Comparison of ENCODE assay signal across 8 cellular contexts in genomic region chr7:99473315-99473596, GRCh38. TPM values are rescaled to one million over a fixed set of nuclear protein-coding genes. Genes with fewer than 3 reads are reported as not detected.
A peak's percentile ranks its signal among the peaks of the same experiment; 100 is the strongest.
DNase-seq lines count a peak whose midpoint lies in the region; ATAC-seq, FAIRE-seq and TF ChIP-seq lines count a peak whose summit lies in the region.

No MANE protein-coding gene starts in this region.

- H3K9me3 Mint-ChIP-seq in stimulated activated naive B cell treated with anti-CD40 and anti-IgM and Interleukin-4, amounts not matched to agents 10 μg/mL and 1 μg/mL and 100 μg/mL, for 72 hours: no peaks in the 10 kb centered on the region

- no peak for TF ChIP-seq CTCF in K562 (IDR thresholded peaks at IDR 0.05 in 2 of 3, conservative IDR thresholded peaks at IDR 0.05 in 1 of 3; ENCODE audit: insufficient read depth in 2 of 3, low read depth in 1 of 3, low read length in 3 of 3)
- no peak for TF ChIP-seq CTCF in keratinocyte (optimal IDR thresholded peaks at IDR 0.05 in 1 of 3, IDR thresholded peaks at IDR 0.05 in 1 of 3, conservative IDR thresholded peaks at IDR 0.05 in 1 of 3; ENCODE audit: extremely low read depth in 1 of 3, insufficient read depth in 2 of 3, low read length in 3 of 3)

- no peaks in the 10 kb centered on the region for H3K27me3 Mint-ChIP-seq in stimulated activated naive B cell treated with anti-CD40 and anti-IgM and Interleukin-4, amounts not matched to agents 10 μg/mL and 1 μg/mL and 100 μg/mL, for 72 hours

- H3K36me3 ChIP-seq in K562 (ENCODE audit: control insufficient read depth, insufficient read depth, low read length) (peaks cover 34% of the 10 kb centered on the region), keratinocyte (ENCODE audit: control insufficient read depth in 2 of 2, extremely low read depth in 1 of 2, insufficient read depth in 2 of 2, low read length in 2 of 2) (peaks cover 0 to 1% of the 10 kb centered on the region in 2 experiments)

- ATAC-seq in GM21515 (IDR thresholded peaks at IDR 0.05; ENCODE audit: unreplicated experiment) (peak; percentile 22), K562 (peak; percentile 47)
- peak; percentile 32 to 35 for ATAC-seq in stimulated activated naive B cell treated with anti-CD40 and anti-IgM and Interleukin-4, amounts not matched to agents 10 μg/mL and 1 μg/mL and 100 μg/mL, for 72 hours (replicated peaks)

- no peaks in the 10 kb centered on the region for H3K9me3 ChIP-seq in K562 (replicated peaks; ENCODE audit: control insufficient read depth, insufficient read depth, low read depth, low read length)
- H3K9me3 ChIP-seq in keratinocyte (ENCODE audit: control insufficient read depth, low read depth, low read length): no peaks in the 10 kb centered on the region

- peaks cover 59% of the 10 kb centered on the region for H3K79me2 ChIP-seq in K562 (ENCODE audit: control insufficient read depth, insufficient read depth, low read length)
- H3K79me2 ChIP-seq in keratinocyte (ENCODE audit: control insufficient read depth, insufficient read depth, low read length): peaks cover 46% of the 10 kb centered on the region

- CTCF ChIA-PET in K562 (lab: Yijun Ruan, JAX; ENCODE audit: low intra/inter-chr PET ratio): no interaction called here

- H3K4me3 ChIP-seq in K562 (peak overlapping the region; percentile 92), keratinocyte (ENCODE audit: control insufficient read depth in 2 of 3, extremely low read depth in 1 of 3, insufficient read depth in 2 of 3, low read depth in 1 of 3, low read length in 3 of 3) (peak overlapping the region; percentile 91 to 100 (median 92))

- H3K27ac Mint-ChIP-seq in stimulated activated naive B cell treated with anti-CD40 and anti-IgM and Interleukin-4, amounts not matched to agents 10 μg/mL and 1 μg/mL and 100 μg/mL, for 72 hours: peak overlapping the region; percentile 98

- H2AFZ ChIP-seq in K562 (ENCODE audit: low read depth, low read length): peak overlapping the region; percentile 80
- H2AFZ ChIP-seq in keratinocyte (ENCODE audit: control insufficient read depth, low read length): peak overlapping the region; percentile 86

- H3K27ac ChIP-seq in K562 (ENCODE audit: extremely low read depth, low read depth, low read length) (peak overlapping the region; percentile 92), keratinocyte (ENCODE audit: control insufficient read depth, insufficient read depth, low read length) (peak overlapping the region; percentile 84)

- no peak for TF ChIP-seq POLR2A in K562 (conservative IDR thresholded peaks at IDR 0.05)

- DNase-seq in D341Med (ENCODE audit: low spot score) (peak; percentile 67), NCI-H748 treated with DMSO at 0.1 percent for 48 hours (lab: John Stamatoyannopoulos, UW) (peak; percentile 10), K562 (ENCODE audit: extremely low read depth in 1 of 4, low spot score in 3 of 4) (peak in 3 of 4 experiments; percentile 20 to 87 (median 79)), keratinocyte (ENCODE audit: low read depth, low spot score) (no peak), activated gamma-delta T cell (lab: John Stamatoyannopoulos, UW) (no peak), middle frontal gyrus (ENCODE audit: extremely low spot score, low spot score) (no peak)
- peak; percentile 9 for DNase-seq in stimulated activated naive B cell treated with anti-CD40 and anti-IgM and Interleukin-4, amounts not matched to agents 10 μg/mL and 1 μg/mL and 100 μg/mL, for 72 hours

- no peak for TF ChIP-seq EP300 in K562 (IDR thresholded peaks at IDR 0.05; ENCODE audit: low read length)

- H3K4me3 Mint-ChIP-seq in stimulated activated naive B cell treated with anti-CD40 and anti-IgM and Interleukin-4, amounts not matched to agents 10 μg/mL and 1 μg/mL and 100 μg/mL, for 72 hours: peak overlapping the region; percentile 96 to 99

- H3K4me2 ChIP-seq in K562 (ENCODE audit: insufficient read depth, low read length) (peak overlapping the region; percentile 95), keratinocyte (ENCODE audit: control insufficient read depth, extremely low read depth, insufficient read depth, low read depth, low read length) (peak overlapping the region; percentile 94)

- 2% methylated on average over 7 of the region's 7 CpGs for WGBS in K562 (ENCODE audit: insufficient coverage, low coverage, missing lambda C conversion rate)

- H4K20me1 ChIP-seq in K562 (replicated peaks; ENCODE audit: control insufficient read depth, insufficient read depth, low read length) (no peaks in the 10 kb centered on the region; the same call in 1 of the 2 replicates), keratinocyte (ENCODE audit: control insufficient read depth, extremely low read depth, insufficient read depth, low read length) (no peaks in the 10 kb centered on the region)

- H3K36me3 Mint-ChIP-seq in stimulated activated naive B cell treated with anti-CD40 and anti-IgM and Interleukin-4, amounts not matched to agents 10 μg/mL and 1 μg/mL and 100 μg/mL, for 72 hours: peaks cover 11 to 29% of the 10 kb centered on the region in 2 donors

- TSS peak; percentile 79 for BruUV-seq in K562 (replicated peaks; lab: Mats Ljungman, UMichigan)

- in situ Hi-C loops in K562 (cut with MboI): no loop called here

- POLR2A ChIA-PET in K562 (lab: Yijun Ruan, JAX): interaction anchor here (0.7 to 1.7 kb wide), 10 partner anchors 9 to 85 kb away, joined by 3 to 8 read pairs (median 3); partner anchors contain the start of genes ZKSCAN5, ZNF394 and ZNF655

- intact Hi-C loops in K562 (cut with micrococcal nuclease): loop anchor here (10.0 kb wide), 1 partner anchor 82 kb away; the partner anchor contains the start of genes FAM200A and ZNF655

- dilution Hi-C loops in keratinocyte (cut with MboI; ENCODE audit: extremely low pct_ligation_motif_present, low sequenced_read_pairs): no loop called here

- TF ChIP-seq RAD21 in K562 (CRISPR knock-in tag; conservative IDR thresholded peaks at IDR 0.05 in 1 of 2, IDR thresholded peaks at IDR 0.05 in 1 of 2): no peak

- H3K9me1 ChIP-seq in K562 (ENCODE audit: control insufficient read depth, insufficient read depth, low read length) (no peaks in the 10 kb centered on the region), keratinocyte (ENCODE audit: control insufficient read depth, extremely low read depth, insufficient read depth, low read length) (no peaks in the 10 kb centered on the region)

- H3K4me1 ChIP-seq in K562 (replicated peaks in 1 of 2; ENCODE audit: control insufficient read depth in 2 of 2, insufficient read depth in 2 of 2, low read length in 2 of 2): peaks cover 7 to 18% of the 10 kb centered on the region in 2 experiments; a peak in 4 of 5 replicates
- H3K4me1 ChIP-seq in keratinocyte (ENCODE audit: control insufficient read depth, extremely low read depth, insufficient read depth, low read length): peaks cover 6% of the 10 kb centered on the region

- H3K9ac ChIP-seq in K562 (ENCODE audit: insufficient read depth in 1 of 2, low read depth in 2 of 2, low read length in 2 of 2) (peak overlapping the region; percentile 85 to 97), keratinocyte (ENCODE audit: control insufficient read depth, extremely low read depth, insufficient read depth, low read length) (peak overlapping the region; percentile 91)

- peak; percentile 96 for FAIRE-seq in K562 (lab: Jason Lieb, UNC)
- peak; percentile 77 for FAIRE-seq in keratinocyte (lab: Jason Lieb, UNC)

- H3K27me3 ChIP-seq in K562 (ENCODE audit: control insufficient read depth in 2 of 2, insufficient read depth in 2 of 2, low read length in 2 of 2): no peaks in the 10 kb centered on the region
- no peaks in the 10 kb centered on the region for H3K27me3 ChIP-seq in keratinocyte (ENCODE audit: control insufficient read depth, extremely low read depth, insufficient read depth, low read length)

- peaks cover 20 to 22% of the 10 kb centered on the region in 2 donors for H3K4me1 Mint-ChIP-seq in stimulated activated naive B cell treated with anti-CD40 and anti-IgM and Interleukin-4, amounts not matched to agents 10 μg/mL and 1 μg/mL and 100 μg/mL, for 72 hours

RNA-seq across cellular contexts. Expression of gene ZNF789, which starts 0.6 kb away (rescaled TPM):
- total RNA-seq in K562 (2011; cell fraction: chromatin; rRNA removed; ENCODE audit: low replicate concordance): 137 and 181 TPM in 2 replicates
- 98.2 and 99.9 TPM in 2 replicates for total RNA-seq in K562 (2011; cell fraction: nucleolus; rRNA removed)
- total RNA-seq in K562 (2011; cell fraction: nucleoplasm; rRNA removed): 161 and 237 TPM in 2 replicates
- total RNA-seq in K562 (2014; rRNA removed): 16.4 and 19.6 TPM in 2 replicates
- total RNA-seq in K562 (2014; rRNA removed; fragmentation: Illumina TruSeq; extraction: Trizol): 30.7 and 32.3 TPM in 2 replicates
- 23.0 and 24.8 TPM in 2 replicates for total RNA-seq in K562 (2015; rRNA removed; fragmentation: Illumina TruSeq; extraction: Trizol)
- total RNA-seq in K562 (2021): 22.1 and 22.8 TPM in 2 replicates
- 46.2 and 57.0 TPM in 2 replicates for polyA plus RNA-seq in K562 (2011; rRNA removed)
- 15.9 and 26.5 TPM in 2 replicates for polyA plus RNA-seq in K562 (2011; cell fraction: cytosol; rRNA removed)
- polyA plus RNA-seq in K562 (2011; cell fraction: nucleus; rRNA removed): 75.3 and 93.3 TPM in 2 replicates
- polyA plus RNA-seq in K562 (2012): 17.2 and 38.0 TPM in 2 replicates
- polyA plus RNA-seq in K562 (2014; fragmentation: Illumina TruSeq; extraction: Trizol): 28.1 and 29.1 TPM in 2 replicates
- polyA plus RNA-seq in K562 (2014; fragmentation: Nextera tagmentation; extraction: Ambion mirVana): 1 to 10 TPM; 6.1 to 7.4 TPM
- 34.8 and 40.2 TPM in 2 replicates for polyA plus RNA-seq in K562 (2014; rRNA removed)
- 21.5 and 27.8 TPM in 2 replicates for polyA minus RNA-seq in K562 (2011; rRNA and poly(A)+ RNA removed)
- polyA minus RNA-seq in K562 (2011; cell fraction: cytosol; rRNA and poly(A)+ RNA removed): 13.0 and 13.5 TPM in 2 replicates
- 25.7 and 27.0 TPM in 2 replicates for polyA minus RNA-seq in K562 (2011; cell fraction: nucleus; rRNA and poly(A)+ RNA removed)
- 5.4 to 17.5 TPM (median 14.7 TPM) in 3 replicates for polyA plus RNA-seq in keratinocyte
- polyA plus RNA-seq in keratinocyte (2011; ENCODE audit: low read depth): 1.6 TPM
- polyA plus RNA-seq in keratinocyte (2011; cell fraction: cytosol; rRNA removed): 2.9 and 3.9 TPM in 2 replicates
- polyA plus RNA-seq in keratinocyte (2011; cell fraction: nucleus; rRNA removed): 44.2 and 44.6 TPM in 2 replicates
- polyA plus RNA-seq in keratinocyte (2012; ENCODE audit: low replicate concordance): 3.9 and 5.5 TPM in 2 replicates
- 1.4 to 12.4 TPM (median 4.5 TPM) in 3 replicates for polyA minus RNA-seq in keratinocyte
- 2.7 TPM for polyA minus RNA-seq in keratinocyte (2011; cell fraction: cytosol; rRNA and poly(A)+ RNA removed)
- 5.9 and 13.3 TPM in 2 replicates for polyA minus RNA-seq in keratinocyte (2011; cell fraction: nucleus; rRNA and poly(A)+ RNA removed)

RNA-seq across cellular contexts. Expression of gene ATP5MF, which starts 7.3 kb away (rescaled TPM):
- 199 and 200 TPM in 2 replicates for total RNA-seq in K562 (2011; cell fraction: chromatin; rRNA removed; ENCODE audit: low replicate concordance)
- 227 and 265 TPM in 2 replicates for total RNA-seq in K562 (2011; cell fraction: nucleolus; rRNA removed)
- 307 and 337 TPM in 2 replicates for total RNA-seq in K562 (2011; cell fraction: nucleoplasm; rRNA removed)
- total RNA-seq in K562 (2014; rRNA removed) (1,647 and 1,953 TPM in 2 replicates), K562 (2014; rRNA removed; fragmentation: Illumina TruSeq; extraction: Trizol) (2,182 and 2,228 TPM in 2 replicates), K562 (2015; rRNA removed; fragmentation: Illumina TruSeq; extraction: Trizol) (2,335 and 2,592 TPM in 2 replicates), K562 (2021) (949 and 959 TPM in 2 replicates)
- polyA plus RNA-seq in K562 (2011; rRNA removed) (1,154 and 1,475 TPM in 2 replicates), K562 (2014; fragmentation: Illumina TruSeq; extraction: Trizol) (2,809 and 3,010 TPM in 2 replicates), K562 (2014; fragmentation: Nextera tagmentation; extraction: Ambion mirVana) (1,000 to 10,000 TPM; 4,986 to 5,374 TPM), K562 (2014; rRNA removed) (2,215 and 2,237 TPM in 2 replicates), keratinocyte (741 to 2,588 TPM (median 871 TPM) in 3 replicates)
- 4,298 and 5,093 TPM in 2 replicates for polyA plus RNA-seq in K562 (2011; cell fraction: cytosol; rRNA removed)
- 459 and 582 TPM in 2 replicates for polyA plus RNA-seq in K562 (2011; cell fraction: nucleus; rRNA removed)
- 1,640 and 4,263 TPM in 2 replicates for polyA plus RNA-seq in K562 (2012)
- 447 and 659 TPM in 2 replicates for polyA minus RNA-seq in K562 (2011; rRNA and poly(A)+ RNA removed)
- polyA minus RNA-seq in K562 (2011; cell fraction: cytosol; rRNA and poly(A)+ RNA removed): 332 and 417 TPM in 2 replicates
- 50.5 and 91.3 TPM in 2 replicates for polyA minus RNA-seq in K562 (2011; cell fraction: nucleus; rRNA and poly(A)+ RNA removed)
- polyA plus RNA-seq in keratinocyte (2011; ENCODE audit: low read depth): 128 TPM
- 1,552 and 1,989 TPM in 2 replicates for polyA plus RNA-seq in keratinocyte (2011; cell fraction: cytosol; rRNA removed)
- polyA plus RNA-seq in keratinocyte (2011; cell fraction: nucleus; rRNA removed): 744 and 983 TPM in 2 replicates
- 1,153 and 1,318 TPM in 2 replicates for polyA plus RNA-seq in keratinocyte (2012; ENCODE audit: low replicate concordance)
- 70.7 to 409 TPM (median 281 TPM) in 3 replicates for polyA minus RNA-seq in keratinocyte
- polyA minus RNA-seq in keratinocyte (2011; cell fraction: cytosol; rRNA and poly(A)+ RNA removed): 256 TPM
- 59.6 and 99.4 TPM in 2 replicates for polyA minus RNA-seq in keratinocyte (2011; cell fraction: nucleus; rRNA and poly(A)+ RNA removed)

RNA-seq across cellular contexts. Expression of gene ZNF394, which starts 26.8 kb away (rescaled TPM):
- total RNA-seq in K562 (2011; cell fraction: chromatin; rRNA removed; ENCODE audit: low replicate concordance): 106 and 122 TPM in 2 replicates
- total RNA-seq in K562 (2011; cell fraction: nucleolus; rRNA removed): 76.9 and 77.9 TPM in 2 replicates
- total RNA-seq in K562 (2011; cell fraction: nucleoplasm; rRNA removed): 80.1 and 95.3 TPM in 2 replicates
- total RNA-seq in K562 (2014; rRNA removed): 24.2 and 25.6 TPM in 2 replicates
- 31.4 and 32.2 TPM in 2 replicates for total RNA-seq in K562 (2014; rRNA removed; fragmentation: Illumina TruSeq; extraction: Trizol)
- total RNA-seq in K562 (2015; rRNA removed; fragmentation: Illumina TruSeq; extraction: Trizol): 28.1 and 28.9 TPM in 2 replicates
- 25.5 and 27.8 TPM in 2 replicates for total RNA-seq in K562 (2021)
- 11.7 and 17.7 TPM in 2 replicates for polyA plus RNA-seq in K562 (2011; rRNA removed)
- 12.6 and 14.8 TPM in 2 replicates for polyA plus RNA-seq in K562 (2011; cell fraction: cytosol; rRNA removed)
- 14.0 and 14.8 TPM in 2 replicates for polyA plus RNA-seq in K562 (2011; cell fraction: nucleus; rRNA removed)
- polyA plus RNA-seq in K562 (2012): 19.1 and 20.0 TPM in 2 replicates
- polyA plus RNA-seq in K562 (2014; fragmentation: Illumina TruSeq; extraction: Trizol): 23.7 and 25.5 TPM in 2 replicates
- 1 to 10 TPM; 2.9 to 4.0 TPM for polyA plus RNA-seq in K562 (2014; fragmentation: Nextera tagmentation; extraction: Ambion mirVana)
- 20.2 and 23.5 TPM in 2 replicates for polyA plus RNA-seq in K562 (2014; rRNA removed)
- polyA minus RNA-seq in K562 (2011; rRNA and poly(A)+ RNA removed): 29.6 and 33.5 TPM in 2 replicates
- polyA minus RNA-seq in K562 (2011; cell fraction: cytosol; rRNA and poly(A)+ RNA removed): 12.2 and 22.6 TPM in 2 replicates
- polyA minus RNA-seq in K562 (2011; cell fraction: nucleus; rRNA and poly(A)+ RNA removed): 14.9 and 16.7 TPM in 2 replicates
- 9.1 to 10.4 TPM (median 10.1 TPM) in 3 replicates for polyA plus RNA-seq in keratinocyte
- 8.7 TPM for polyA plus RNA-seq in keratinocyte (2011; ENCODE audit: low read depth)
- polyA plus RNA-seq in keratinocyte (2011; cell fraction: cytosol; rRNA removed): 7.5 and 9.2 TPM in 2 replicates
- 14.2 and 14.8 TPM in 2 replicates for polyA plus RNA-seq in keratinocyte (2011; cell fraction: nucleus; rRNA removed)
- polyA plus RNA-seq in keratinocyte (2012; ENCODE audit: low replicate concordance): 11.6 and 15.2 TPM in 2 replicates
- 7.2 to 15.1 TPM (median 9.7 TPM) in 3 replicates for polyA minus RNA-seq in keratinocyte
- polyA minus RNA-seq in keratinocyte (2011; cell fraction: cytosol; rRNA and poly(A)+ RNA removed): 10.6 TPM
- polyA minus RNA-seq in keratinocyte (2011; cell fraction: nucleus; rRNA and poly(A)+ RNA removed): 7.5 and 14.6 TPM in 2 replicates

RNA-seq across cellular contexts. Expression of gene ZKSCAN5, which starts 31.2 kb away (rescaled TPM):
- 35.9 and 48.1 TPM in 2 replicates for total RNA-seq in K562 (2011; cell fraction: chromatin; rRNA removed; ENCODE audit: low replicate concordance)
- total RNA-seq in K562 (2011; cell fraction: nucleolus; rRNA removed): 26.8 TPM in 2 replicates
- total RNA-seq in K562 (2011; cell fraction: nucleoplasm; rRNA removed): 28.6 and 31.7 TPM in 2 replicates
- 14.4 and 15.4 TPM in 2 replicates for total RNA-seq in K562 (2014; rRNA removed)
- 18.8 and 19.0 TPM in 2 replicates for total RNA-seq in K562 (2014; rRNA removed; fragmentation: Illumina TruSeq; extraction: Trizol)
- 17.5 and 17.9 TPM in 2 replicates for total RNA-seq in K562 (2015; rRNA removed; fragmentation: Illumina TruSeq; extraction: Trizol)
- total RNA-seq in K562 (2021): 14.3 and 15.4 TPM in 2 replicates
- polyA plus RNA-seq in K562 (2011; rRNA removed): 10.9 and 15.0 TPM in 2 replicates
- polyA plus RNA-seq in K562 (2011; cell fraction: cytosol; rRNA removed): 5.8 and 6.9 TPM in 2 replicates
- polyA plus RNA-seq in K562 (2011; cell fraction: nucleus; rRNA removed): 9.0 and 10.9 TPM in 2 replicates
- polyA plus RNA-seq in K562 (2012): 10.0 and 11.0 TPM in 2 replicates
- polyA plus RNA-seq in K562 (2014; fragmentation: Illumina TruSeq; extraction: Trizol): 14.4 and 15.7 TPM in 2 replicates
- 1 to 10 TPM; 4.2 to 8.8 TPM for polyA plus RNA-seq in K562 (2014; fragmentation: Nextera tagmentation; extraction: Ambion mirVana)
- 9.5 and 10.3 TPM in 2 replicates for polyA plus RNA-seq in K562 (2014; rRNA removed)
- polyA minus RNA-seq in K562 (2011; rRNA and poly(A)+ RNA removed): 31.5 and 37.9 TPM in 2 replicates
- polyA minus RNA-seq in K562 (2011; cell fraction: cytosol; rRNA and poly(A)+ RNA removed): 12.6 and 15.7 TPM in 2 replicates
- polyA minus RNA-seq in K562 (2011; cell fraction: nucleus; rRNA and poly(A)+ RNA removed): 8.8 and 13.1 TPM in 2 replicates
- 7.4 to 8.4 TPM (median 8.4 TPM) in 3 replicates for polyA plus RNA-seq in keratinocyte
- polyA plus RNA-seq in keratinocyte (2011; ENCODE audit: low read depth): 6.5 TPM
- 5.7 and 8.2 TPM in 2 replicates for polyA plus RNA-seq in keratinocyte (2011; cell fraction: cytosol; rRNA removed)
- 10.1 and 10.5 TPM in 2 replicates for polyA plus RNA-seq in keratinocyte (2011; cell fraction: nucleus; rRNA removed)
- polyA plus RNA-seq in keratinocyte (2012; ENCODE audit: low replicate concordance): 5.1 and 8.1 TPM in 2 replicates
- polyA minus RNA-seq in keratinocyte: 7.1 to 17.9 TPM (median 11.3 TPM) in 3 replicates
- 11.3 TPM for polyA minus RNA-seq in keratinocyte (2011; cell fraction: cytosol; rRNA and poly(A)+ RNA removed)
- 7.5 and 14.9 TPM in 2 replicates for polyA minus RNA-seq in keratinocyte (2011; cell fraction: nucleus; rRNA and poly(A)+ RNA removed)

RNA-seq across cellular contexts. Expression of gene CPSF4, which starts 34.5 kb away (rescaled TPM):
- total RNA-seq in K562 (2011; cell fraction: chromatin; rRNA removed; ENCODE audit: low replicate concordance): 152 and 384 TPM in 2 replicates
- total RNA-seq in K562 (2011; cell fraction: nucleolus; rRNA removed): 218 TPM in 2 replicates
- 228 and 250 TPM in 2 replicates for total RNA-seq in K562 (2011; cell fraction: nucleoplasm; rRNA removed)
- total RNA-seq in K562 (2014; rRNA removed) (71.7 and 83.4 TPM in 2 replicates), K562 (2014; rRNA removed; fragmentation: Illumina TruSeq; extraction: Trizol) (39.2 and 46.1 TPM in 2 replicates), K562 (2015; rRNA removed; fragmentation: Illumina TruSeq; extraction: Trizol) (63.9 and 66.7 TPM in 2 replicates), K562 (2021) (97.7 and 99.8 TPM in 2 replicates)
- polyA plus RNA-seq in K562 (2011; rRNA removed) (81.3 and 83.8 TPM in 2 replicates), K562 (2014; fragmentation: Illumina TruSeq; extraction: Trizol) (86.8 and 90.7 TPM in 2 replicates), K562 (2014; fragmentation: Nextera tagmentation; extraction: Ambion mirVana) (10 to 100 TPM; 16.9 to 17.4 TPM), K562 (2014; rRNA removed) (118 and 126 TPM in 2 replicates), keratinocyte (21.8 to 28.6 TPM (median 25.0 TPM) in 3 replicates)
- 74.0 and 128 TPM in 2 replicates for polyA plus RNA-seq in K562 (2011; cell fraction: cytosol; rRNA removed)
- polyA plus RNA-seq in K562 (2011; cell fraction: nucleus; rRNA removed): 257 and 356 TPM in 2 replicates
- 69.0 and 82.1 TPM in 2 replicates for polyA plus RNA-seq in K562 (2012)
- polyA minus RNA-seq in K562 (2011; rRNA and poly(A)+ RNA removed): 32.3 and 54.6 TPM in 2 replicates
- polyA minus RNA-seq in K562 (2011; cell fraction: cytosol; rRNA and poly(A)+ RNA removed): 26.3 and 38.3 TPM in 2 replicates
- polyA minus RNA-seq in K562 (2011; cell fraction: nucleus; rRNA and poly(A)+ RNA removed): 63.5 and 66.6 TPM in 2 replicates
- polyA plus RNA-seq in keratinocyte (2011; ENCODE audit: low read depth): 16.6 TPM
- polyA plus RNA-seq in keratinocyte (2011; cell fraction: cytosol; rRNA removed): 16.2 and 19.3 TPM in 2 replicates
- polyA plus RNA-seq in keratinocyte (2011; cell fraction: nucleus; rRNA removed): 45.4 and 56.4 TPM in 2 replicates
- 20.4 and 21.3 TPM in 2 replicates for polyA plus RNA-seq in keratinocyte (2012; ENCODE audit: low replicate concordance)
- 25.9 to 50.1 TPM (median 26.0 TPM) in 3 replicates for polyA minus RNA-seq in keratinocyte
- polyA minus RNA-seq in keratinocyte (2011; cell fraction: cytosol; rRNA and poly(A)+ RNA removed): 21.5 TPM
- 18.2 and 19.1 TPM in 2 replicates for polyA minus RNA-seq in keratinocyte (2011; cell fraction: nucleus; rRNA and poly(A)+ RNA removed)

Comparison
In these comparisons a context has a peak if more than half of its experiments do, and no peak if none do; other contexts are left out.
1. DNase-seq: peak in D341Med (single experiment), NCI-H748 treated with DMSO at 0.1 percent for 48 hours (single experiment), K562 (3 of 4) and stimulated activated naive B cell treated with anti-CD40 and anti-IgM and Interleukin-4, amounts not matched to agents 10 μg/mL and 1 μg/mL and 100 μg/mL, for 72 hours (single experiment); none in keratinocyte (single experiment), activated gamma-delta T cell (single experiment) and middle frontal gyrus (single experiment).
2. Peak in every context shown above with its lines, with median percentiles within 50 percentile points of each other: ATAC-seq.